In the genomic region with DNA sequence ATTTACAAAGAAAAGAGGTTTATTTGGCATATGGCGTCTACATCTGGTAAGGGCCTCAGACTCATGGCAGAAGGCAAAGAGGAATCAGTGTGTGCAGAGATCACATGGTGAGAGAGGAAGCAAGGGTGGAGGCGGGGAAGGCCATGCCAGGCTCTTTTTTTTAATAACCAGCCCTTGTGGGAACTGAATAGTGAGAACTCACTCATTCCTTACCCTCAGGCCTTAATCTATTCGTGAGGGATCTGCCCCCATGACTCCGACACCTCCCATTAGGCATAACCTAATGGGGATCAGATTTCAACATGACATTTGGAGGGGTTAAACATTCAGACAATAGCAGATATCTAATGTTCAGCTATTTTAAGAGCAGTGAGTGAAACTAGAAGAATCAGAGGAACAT, we compare ENCODE assay signal across 13 cellular contexts. TPM values are rescaled to one million over a fixed set of nuclear protein-coding genes. Genes with fewer than 3 reads are reported as not detected.
A peak's percentile ranks its signal among the peaks of the same experiment; 100 is the strongest.
DNase-seq lines count a peak whose midpoint lies in the region; ATAC-seq lines count a peak whose summit lies in the region.
"Had no signal": no experiment of that assay in that cellular context is flagged by ENCODE, and none has a peak within 500 bp of the region (broad histone marks: within the 10 kb centered on the region; RNA-seq: fewer than 3 reads in every experiment).

No MANE protein-coding gene starts in this region.

- H3K27me3 ChIP-seq in CD8-positive, alpha-beta memory T cell (ENCODE audit: insufficient read depth, low read length, poor library complexity, severe bottlenecking), result no peaks in the 10 kb centered on the region
- no peaks in the 10 kb centered on the region for H3K27me3 ChIP-seq in ectodermal cell (ENCODE audit: control insufficient read depth, insufficient read depth, low read length, poor library complexity, severe bottlenecking)
- H3K27me3 ChIP-seq: thyroid gland had no signal

- CTCF ChIA-PET in CD8-positive, alpha-beta memory T cell (lab: Charles Lee), result no interaction called here

- no peak overlapping the region for H3K27ac ChIP-seq in CD8-positive, alpha-beta memory T cell (ENCODE audit: low read depth, low read length)
- H3K27ac ChIP-seq in ectodermal cell (ENCODE audit: insufficient read depth, low read depth, low read length, poor library complexity, severe bottlenecking), result peak overlapping the region; percentile 26
- H3K27ac ChIP-seq: thyroid gland had no signal

- H3K36me3 ChIP-seq in CD8-positive, alpha-beta memory T cell (ENCODE audit: insufficient read depth, low read length), result peaks cover 35% of the 10 kb centered on the region
- peaks cover 17% of the 10 kb centered on the region for H3K36me3 ChIP-seq in ectodermal cell (ENCODE audit: control insufficient read depth, insufficient read depth, low read length)

- no peak overlapping the region for H3K4me3 Mint-ChIP-seq in CD8-positive, alpha-beta memory T cell
- H3K4me3 Mint-ChIP-seq: T-helper 1 cell treated with Interleukin-12 subunit alpha and Interleukin-12 subunit beta and Interleukin-4 antibody, amounts not matched to agents 30 μg/mL and 1 μg/mL, for 36 hours had no signal

- peaks cover 18% of the 10 kb centered on the region for H3K4me1 ChIP-seq in CD8-positive, alpha-beta memory T cell (ENCODE audit: insufficient read depth, low read length)
- H3K4me1 ChIP-seq in ectodermal cell (ENCODE audit: control insufficient read depth, insufficient read depth, low read length), result peaks cover 21% of the 10 kb centered on the region
- H3K4me1 ChIP-seq: thyroid gland had no signal

- H3K36me3 Mint-ChIP-seq in CD8-positive, alpha-beta memory T cell, result peaks cover 30 to 91% (median 32%) of the 10 kb centered on the region in 3 donors

- H3K27ac Mint-ChIP-seq in CD8-positive, alpha-beta memory T cell, result peak overlapping the region in 6 of 8 donors; percentile 12 to 81 (median 60)
- H3K27ac Mint-ChIP-seq: T-helper 1 cell treated with Interleukin-12 subunit alpha and Interleukin-12 subunit beta and Interleukin-4 antibody, amounts not matched to agents 30 μg/mL and 1 μg/mL, for 36 hours had no signal

- H3K27me3 Mint-ChIP-seq in CD8-positive, alpha-beta memory T cell, result no peaks in the 10 kb centered on the region

- H3K4me1 Mint-ChIP-seq in CD8-positive, alpha-beta memory T cell, result peaks cover 52 to 64% (median 53%) of the 10 kb centered on the region in 3 donors

- peaks cover 0 to 10% (median 0%) of the 10 kb centered on the region in 5 donors for H3K9me3 Mint-ChIP-seq in CD8-positive, alpha-beta memory T cell

- no peaks in the 10 kb centered on the region for H3K9me3 ChIP-seq in CD8-positive, alpha-beta memory T cell (ENCODE audit: low read length)
- no peaks in the 10 kb centered on the region for H3K9me3 ChIP-seq in ectodermal cell (ENCODE audit: control insufficient read depth, low read length)
- H3K9me3 ChIP-seq: thyroid gland had no signal

- POLR2A ChIA-PET in CD8-positive, alpha-beta memory T cell (lab: Charles Lee), result no interaction called here

- WGBS in ectodermal cell, 2 experiments, result 64 to 67% methylated on average over 4 of the region's 4 CpGs

- DNase-seq in CD8-positive, alpha-beta memory T cell, result no peak
- DNase-seq in NCI-H146 (lab: John Stamatoyannopoulos, UW), result peak; percentile 78
- DNase-seq in myocyte (ENCODE audit: low read depth), result peak; percentile 9
- DNase-seq in stimulated activated CD4-positive, alpha-beta T cell treated with anti-CD3 and anti-CD28 coated beads, Interleukin-2, amount 100 ng/mL, for 48 hours, result no peak
- DNase-seq in activated CD4-positive, CD25-positive, alpha-beta regulatory T cell (lab: John Stamatoyannopoulos, UW), result no peak
- DNase-seq: effector CD4-positive, alpha-beta T cell; NCI-H510A treated with DMSO at 0.1 percent for 48 hours; stimulated activated CD4-positive, alpha-beta T cell treated with anti-CD3 and anti-CD28 coated beads, Interleukin-15, amount 100 ng/mL, for 24 hours; thyroid gland had no signal

- no peak for ATAC-seq in GM21717 (IDR thresholded peaks at IDR 0.05; ENCODE audit: unreplicated experiment)
- no peak for ATAC-seq in GM18520 (IDR thresholded peaks at IDR 0.05; ENCODE audit: unreplicated experiment)

- no peak overlapping the region for H3K4me3 ChIP-seq in CD8-positive, alpha-beta memory T cell (ENCODE audit: low read length)
- H3K4me3 ChIP-seq in ectodermal cell (ENCODE audit: insufficient read depth, low read depth, low read length), result no peak overlapping the region
- H3K4me3 ChIP-seq: thyroid gland had no signal

RNA-seq across cellular contexts. Expression of a gene that starts 55.7 kb away (rescaled TPM):
- total RNA-seq in CD8-positive, alpha-beta memory T cell, result 10 to 100 TPM; 76.0 to 77.1 TPM
- 87.1 TPM for polyA plus RNA-seq in CD8-positive, alpha-beta memory T cell
- polyA plus RNA-seq in ectodermal cell (2013, experiment 1 of 4), result 32.4 TPM
- polyA plus RNA-seq in ectodermal cell (2013, experiment 2 of 4), result 36.4 TPM
- polyA plus RNA-seq in ectodermal cell (2013, experiment 3 of 4), result 31.4 TPM
- 34.8 TPM for polyA plus RNA-seq in ectodermal cell (2013, experiment 4 of 4)
- total RNA-seq in myocyte, result 52.7 and 54.1 TPM in 2 replicates
- polyA plus RNA-seq in myocyte (2012), result 15.1 TPM

RNA-seq across cellular contexts. Expression of a gene that starts 56.1 kb away (rescaled TPM):
- 10 to 100 TPM; 38.9 to 39.7 TPM for total RNA-seq in CD8-positive, alpha-beta memory T cell
- 39.6 TPM for polyA plus RNA-seq in CD8-positive, alpha-beta memory T cell
- 14.0 TPM for polyA plus RNA-seq in ectodermal cell (2013, experiment 1 of 4)
- 19.1 TPM for polyA plus RNA-seq in ectodermal cell (2013, experiment 2 of 4)
- polyA plus RNA-seq in ectodermal cell (2013, experiment 3 of 4), result 12.5 TPM
- polyA plus RNA-seq in ectodermal cell (2013, experiment 4 of 4), result 16.5 TPM
- 10.2 and 12.3 TPM in 2 replicates for total RNA-seq in myocyte
- 1.9 TPM for polyA plus RNA-seq in myocyte (2012)

Comparison
In these comparisons a context has a peak if more than half of its experiments do, and no peak if none do; other contexts are left out.
1. DNase-seq: peak in NCI-H146 (single experiment) and myocyte (single experiment); none in CD8-positive, alpha-beta memory T cell (0 of 5), stimulated activated CD4-positive, alpha-beta T cell treated with anti-CD3 and anti-CD28 coated beads, Interleukin-2, amount 100 ng/mL, for 48 hours (0 of 2) and activated CD4-positive, CD25-positive, alpha-beta regulatory T cell (0 of 4).